In genomic region chr1:224431726-224432125, GRCh38 we compare ENCODE assay signal across 8 cellular contexts. TPM values are rescaled to one million over a fixed set of nuclear protein-coding genes. Genes with fewer than 3 reads are reported as not detected.
DNase-seq lines count a peak whose midpoint lies in the region; ATAC-seq, FAIRE-seq and TF ChIP-seq lines count a peak whose summit lies in the region.

No MANE protein-coding gene starts in this region.

- H3F3A ChIP-seq in OCI-LY1 (ENCODE audit: insufficient read depth, low read length): no peaks in the 10 kb centered on the region

- no peak overlapping the region for H3K18ac ChIP-seq in trophoblast cell (ENCODE audit: low read length)

- peak overlapping the region; percentile 100 for H3K4me3 Mint-ChIP-seq in endothelial cell (ENCODE audit: unreplicated experiment)

- no peak overlapping the region for H4K91ac ChIP-seq in trophoblast cell (ENCODE audit: low read depth, low read length)

- peak overlapping the region; percentile 93 for H3K4me2 ChIP-seq in OCI-LY1 (ENCODE audit: low read length)
- H3K4me2 ChIP-seq in trophoblast cell (ENCODE audit: low read length): no peak overlapping the region

- H2AK5ac ChIP-seq in trophoblast cell (ENCODE audit: low read length): no peak overlapping the region

- ATAC-seq in pancreas: no peak
- ATAC-seq in HG03439 (IDR thresholded peaks at IDR 0.05; ENCODE audit: unreplicated experiment): no peak

- no peaks in the 10 kb centered on the region for H3K9me3 Mint-ChIP-seq in endothelial cell (ENCODE audit: unreplicated experiment)

- H3K4me1 ChIP-seq in OCI-LY1 (ENCODE audit: insufficient read depth, low read length, severe bottlenecking) (peaks cover 45% of the 10 kb centered on the region), pancreas (peaks cover 33 to 49% (median 39%) of the 10 kb centered on the region in 3 donors), trophoblast cell (ENCODE audit: control insufficient read depth in 1 of 2, insufficient read depth in 2 of 2, low read length in 2 of 2) (peaks cover 2 to 6% of the 10 kb centered on the region in 2 experiments)

- H2AFZ ChIP-seq in OCI-LY1 (ENCODE audit: low read length) (no peak overlapping the region), trophoblast cell (ENCODE audit: insufficient read depth, low read length, poor library complexity) (no peak overlapping the region)

- H3K4me3 ChIP-seq in OCI-LY1 (ENCODE audit: low read depth, low read length, poor library complexity, severe bottlenecking) (peak overlapping the region; percentile 78), pancreas (peak overlapping the region in 3 of 4 donors; percentile 71 to 77 (median 76)), trophoblast cell (ENCODE audit: low read depth, low read length) (no peak overlapping the region)

- TF ChIP-seq CTCF in D721Med (IDR thresholded peaks at IDR 0.05; ENCODE audit: insufficient read depth, missing control alignments): no peak
- TF ChIP-seq CTCF in OCI-LY1 (IDR thresholded peaks at IDR 0.05; ENCODE audit: low read length): no peak
- no peak for TF ChIP-seq CTCF in endothelial cell (IDR thresholded peaks at IDR 0.05; ENCODE audit: unreplicated experiment)
- TF ChIP-seq CTCF in pancreas (IDR thresholded peaks at IDR 0.05): no peak

- H3K23ac ChIP-seq in trophoblast cell (ENCODE audit: low read length): no peak overlapping the region

- peaks cover 59% of the 10 kb centered on the region for H3K79me2 ChIP-seq in OCI-LY1 (ENCODE audit: insufficient read depth, low read length)
- H3K79me2 ChIP-seq in trophoblast cell (ENCODE audit: control insufficient read depth, insufficient read depth, low read length, poor library complexity): peaks cover 13% of the 10 kb centered on the region

- FAIRE-seq in D721Med (lab: Jason Lieb, UNC) (peak; percentile 58), pancreas (lab: Jason Lieb, UNC) (no peak)

- peaks cover 19% of the 10 kb centered on the region for H3K27me3 Mint-ChIP-seq in endothelial cell (ENCODE audit: unreplicated experiment)

- H3K36me3 ChIP-seq in OCI-LY1 (ENCODE audit: insufficient read depth, low read length): peaks cover 37% of the 10 kb centered on the region
- no peaks in the 10 kb centered on the region for H3K36me3 ChIP-seq in pancreas
- peaks cover 8% of the 10 kb centered on the region in 2 experiments for H3K36me3 ChIP-seq in trophoblast cell (ENCODE audit: control insufficient read depth in 1 of 2, insufficient read depth in 2 of 2, low read length in 2 of 2)

- WGBS in pancreas, 2 donors: 4 to 16% methylated on average over 2 of the region's 2 CpGs
- WGBS in trophoblast cell (ENCODE audit: extremely low coverage, insufficient coverage, insufficient read length): no CpG with 5 or more reads among the region's 2 CpGs

- no peak overlapping the region for H2BK5ac ChIP-seq in trophoblast cell (ENCODE audit: low read depth, low read length, poor library complexity)

- H3K27ac Mint-ChIP-seq in endothelial cell (ENCODE audit: unreplicated experiment): peak overlapping the region; percentile 96

- no peak overlapping the region for H4K12ac ChIP-seq in trophoblast cell (ENCODE audit: low read depth, low read length)

- H2BK120ac ChIP-seq in trophoblast cell (ENCODE audit: insufficient read depth, low read length, poor library complexity): no peak overlapping the region

- H3K36me3 Mint-ChIP-seq in endothelial cell (ENCODE audit: low read depth, unreplicated experiment): peaks cover 19% of the 10 kb centered on the region

- DNase-seq in D721Med (ENCODE audit: insufficient read length, low spot score) (no peak), endothelial cell (ENCODE audit: low spot score) (no peak), pancreas (no peak), trophoblast cell (no peak), NCI-H446 (lab: John Stamatoyannopoulos, UW) (no peak), SIG-M5 treated with dmso at 0.1 percent for 504 hours (lab: John Stamatoyannopoulos, UW; ENCODE audit: unreplicated experiment) (no peak)

- no peak overlapping the region for H3K4ac ChIP-seq in trophoblast cell (ENCODE audit: low read depth, low read length)

- H3K9me3 ChIP-seq in OCI-LY1 (ENCODE audit: low read length) (no peaks in the 10 kb centered on the region), pancreas (no peaks in the 10 kb centered on the region), trophoblast cell (ENCODE audit: insufficient read depth, low read depth, low read length) (peaks cover 2% of the 10 kb centered on the region)

- no peaks in the 10 kb centered on the region for H3K9me2 ChIP-seq in OCI-LY1 (ENCODE audit: low read depth, low read length)

- H2BK12ac ChIP-seq in trophoblast cell (ENCODE audit: low read length): no peak overlapping the region

- no peak overlapping the region for H3K14ac ChIP-seq in trophoblast cell (ENCODE audit: low read length)

- intact Hi-C loops in pancreas (cut with DNase I): no loop called here

- H4K8ac ChIP-seq in trophoblast cell (ENCODE audit: low read depth, low read length): no peak overlapping the region

- no peaks in the 10 kb centered on the region for H3K27me3 ChIP-seq in OCI-LY1 (ENCODE audit: insufficient read depth, low read length)
- H3K27me3 ChIP-seq in pancreas: no peaks in the 10 kb centered on the region
- no peaks in the 10 kb centered on the region for H3K27me3 ChIP-seq in trophoblast cell (ENCODE audit: insufficient read depth, low read length)

- H3K9ac ChIP-seq in OCI-LY1 (ENCODE audit: low read length) (peak overlapping the region; percentile 80), trophoblast cell (ENCODE audit: low read length) (no peak overlapping the region)

- H3K79me1 ChIP-seq in trophoblast cell (ENCODE audit: low read length): peaks cover 8% of the 10 kb centered on the region

- peaks cover 41% of the 10 kb centered on the region for H3K4me1 Mint-ChIP-seq in endothelial cell (ENCODE audit: unreplicated experiment)

- H3K27ac ChIP-seq in OCI-LY1 (ENCODE audit: low read depth, low read length, poor library complexity, severe bottlenecking) (peak overlapping the region; percentile 37), pancreas (peak overlapping the region in 2 of 4 donors; percentile 93 to 95), trophoblast cell (ENCODE audit: low read depth, low read length) (no peak overlapping the region)

- H4K20me1 ChIP-seq in OCI-LY1 (ENCODE audit: insufficient read depth, low read length): no peaks in the 10 kb centered on the region

RNA-seq across cellular contexts. Expression of gene WDR26, which starts 2.9 kb away (rescaled TPM):
- total RNA-seq in endothelial cell (ENCODE audit: unreplicated experiment) (126 TPM), pancreas (10 to 100 TPM; 17.6 to 40.9 (median 23.4) TPM)
- 10 to 100 TPM; 20.5 to 22.5 TPM for polyA plus RNA-seq in pancreas
- polyA plus RNA-seq in trophoblast cell (2013): 90.2 and 90.5 TPM in 2 replicates
